8 cellular contexts compared by ENCODE assay signal in genomic region chr11:64319421-64319761, GRCh38. TPM values are rescaled to one million over a fixed set of nuclear protein-coding genes. Genes with fewer than 3 reads are reported as not detected.
DNase-seq lines count a peak whose midpoint lies in the region; ATAC-seq, FAIRE-seq and TF ChIP-seq lines count a peak whose summit lies in the region.

No MANE protein-coding gene starts in this region.

- H3K9me3 ChIP-seq in CD8-positive, alpha-beta memory T cell (ENCODE audit: low read length): no peaks in the 10 kb centered on the region
- no peaks in the 10 kb centered on the region for H3K9me3 ChIP-seq in NT2/D1 (ENCODE audit: insufficient read depth, low read length)
- H3K9me3 ChIP-seq in neuronal stem cell (replicated peaks in 1 of 2; ENCODE audit: control insufficient read depth in 2 of 2, insufficient read depth in 1 of 2, low read depth in 1 of 2, low read length in 2 of 2): peaks cover 0 to 2% of the 10 kb centered on the region in 2 donors
- H3K9me3 ChIP-seq in aorta (ENCODE audit: control insufficient read depth, low read length): no peaks in the 10 kb centered on the region

- peak overlapping the region; percentile 77 for H3K9ac ChIP-seq in NT2/D1 (ENCODE audit: insufficient read length, low read depth)
- no peak overlapping the region for H3K9ac ChIP-seq in neuronal stem cell (ENCODE audit: low read depth, low read length, poor library complexity)

- DNase-seq in CD8-positive, alpha-beta memory T cell: no peak
- DNase-seq in NT2/D1 (ENCODE audit: low read depth, low spot score) (no peak), dorsolateral prefrontal cortex (no peak), neuronal stem cell (ENCODE audit: low spot score) (no peak), aorta (no peak), HTR-8/SVneo (ENCODE audit: insufficient read length, low spot score) (no peak), D721Med (ENCODE audit: insufficient read length, low spot score) (no peak), NCI-H146 treated with DMSO at 0.1 percent for 48 hours (lab: John Stamatoyannopoulos, UW; ENCODE audit: unreplicated experiment) (no peak)

- H2BK5ac ChIP-seq in neuronal stem cell (ENCODE audit: low read length): no peak overlapping the region

- H2BK120ac ChIP-seq in neuronal stem cell (ENCODE audit: low read depth, low read length): no peak overlapping the region

- peaks cover 0 to 7% of the 10 kb centered on the region in 2 donors for H3K27me3 Mint-ChIP-seq in CD8-positive, alpha-beta memory T cell

- H3K79me1 ChIP-seq in neuronal stem cell (ENCODE audit: low read depth, low read length): peaks cover 21% of the 10 kb centered on the region

- peak overlapping the region; percentile 75 to 95 (median 83) for H3K4me3 Mint-ChIP-seq in CD8-positive, alpha-beta memory T cell

- H3K4me1 Mint-ChIP-seq in CD8-positive, alpha-beta memory T cell: peaks cover 26 to 41% (median 28%) of the 10 kb centered on the region in 3 donors

- FAIRE-seq in HTR-8/SVneo (lab: Jason Lieb, UNC): no peak
- no peak for FAIRE-seq in D721Med (lab: Jason Lieb, UNC)

- CTCF ChIA-PET in CD8-positive, alpha-beta memory T cell (lab: Charles Lee): no interaction called here

- no peak overlapping the region for H3K4ac ChIP-seq in neuronal stem cell (ENCODE audit: low read length)

- ATAC-seq in aorta (ENCODE audit: low FRiP score): no peak

- H4K8ac ChIP-seq in neuronal stem cell (ENCODE audit: low read depth, low read length): no peak overlapping the region

- no peaks in the 10 kb centered on the region for H3K36me3 ChIP-seq in CD8-positive, alpha-beta memory T cell (ENCODE audit: insufficient read depth, low read length)
- H3K36me3 ChIP-seq in NT2/D1 (ENCODE audit: insufficient read depth, insufficient read length, low read length) (peaks cover 67% of the 10 kb centered on the region), neuronal stem cell (replicated peaks in 1 of 2; ENCODE audit: control insufficient read depth in 2 of 2, insufficient read depth in 2 of 2, low read length in 2 of 2) (peaks cover 17 to 39% of the 10 kb centered on the region in 2 donors), aorta (ENCODE audit: control insufficient read depth in 1 of 2, insufficient read depth in 2 of 2, low read length in 1 of 2) (no peaks in the 10 kb centered on the region)

- no peaks in the 10 kb centered on the region for H3K9me3 Mint-ChIP-seq in CD8-positive, alpha-beta memory T cell

- no peak overlapping the region for H3K23ac ChIP-seq in neuronal stem cell (ENCODE audit: low read depth, low read length, poor library complexity)

- H2AK5ac ChIP-seq in neuronal stem cell (ENCODE audit: low read depth, low read length): peak overlapping the region; percentile 2

- H2AFZ ChIP-seq in neuronal stem cell (ENCODE audit: low read length): no peak overlapping the region

- no peak overlapping the region for H3K4me2 ChIP-seq in neuronal stem cell (ENCODE audit: insufficient read depth, low read length, poor library complexity, severe bottlenecking)

- intact Hi-C loops in dorsolateral prefrontal cortex (cut with DNase I): loop anchor here (2.0 to 10.0 kb wide), 4 partner anchors 35 to 325 kb away; partner anchors contain the start of gene RPS6KA4 (in 1 of the 2)
- intact Hi-C loops in aorta (cut with DNase I): loop anchor here in 1 of 2 donors (5.0 kb wide), 1 partner anchor 38 kb away; the partner anchor contains the start of gene RPS6KA4

- peaks cover 4 to 58% (median 4%) of the 10 kb centered on the region in 3 donors for H3K36me3 Mint-ChIP-seq in CD8-positive, alpha-beta memory T cell

- no peak overlapping the region for H4K91ac ChIP-seq in neuronal stem cell (ENCODE audit: low read depth, low read length, poor library complexity)

- H3K4me3 ChIP-seq in CD8-positive, alpha-beta memory T cell (ENCODE audit: low read length): no peak overlapping the region
- H3K4me3 ChIP-seq in NT2/D1 (ENCODE audit: insufficient read length, low read depth): peak overlapping the region; percentile 94
- H3K4me3 ChIP-seq in dorsolateral prefrontal cortex: peak overlapping the region in 53 of 59 donors; percentile 72 to 99 (median 93)
- H3K4me3 ChIP-seq in neuronal stem cell (ENCODE audit: low read length in 2 of 2): peak overlapping the region; percentile 63 to 72
- H3K4me3 ChIP-seq in aorta (ENCODE audit: low read length in 2 of 2): no peak overlapping the region

- no CpG with 5 or more reads among the region's 4 CpGs for WGBS in neuronal stem cell (ENCODE audit: extremely low coverage in 2 of 2, insufficient read length in 2 of 2, insufficient replicate concordance in 1 of 2), 2 donors
- whole genome bisulfite sequencing in aorta, 2 donors: 85 to 90% methylated on average over 4 of the region's 4 CpGs

- TF ChIP-seq CTCF in dorsolateral prefrontal cortex (IDR thresholded peaks at IDR 0.05 in 54 of 56, conservative IDR thresholded peaks at IDR 0.05 in 2 of 56; ENCODE audit: low read depth in 1 of 56, partially characterized antibody in 56 of 56) (no peak), D721Med (IDR thresholded peaks at IDR 0.05; ENCODE audit: insufficient read depth, missing control alignments) (no peak)

- H3K27ac ChIP-seq in CD8-positive, alpha-beta memory T cell (ENCODE audit: low read depth, low read length): peak overlapping the region; percentile 97
- H3K27ac ChIP-seq in dorsolateral prefrontal cortex: peak overlapping the region in 51 of 59 donors; percentile 1 to 100 (median 100)
- no peak overlapping the region for H3K27ac ChIP-seq in neuronal stem cell (replicated peaks; ENCODE audit: low read length)
- no peak overlapping the region for H3K27ac ChIP-seq in aorta (ENCODE audit: low read depth in 1 of 2, low read length in 2 of 2)

- no peaks in the 10 kb centered on the region for H3K27me3 ChIP-seq in CD8-positive, alpha-beta memory T cell (ENCODE audit: insufficient read depth, low read length, poor library complexity, severe bottlenecking)
- H3K27me3 ChIP-seq in NT2/D1 (ENCODE audit: insufficient read depth, insufficient read length): no peaks in the 10 kb centered on the region
- H3K27me3 ChIP-seq in dorsolateral prefrontal cortex: no peaks in the 10 kb centered on the region
- H3K27me3 ChIP-seq in neuronal stem cell (ENCODE audit: control insufficient read depth in 3 of 3, insufficient read depth in 3 of 3, low read depth in 1 of 3, low read length in 3 of 3): no peaks in the 10 kb centered on the region
- no peaks in the 10 kb centered on the region for H3K27me3 ChIP-seq in aorta (ENCODE audit: control insufficient read depth in 1 of 2, insufficient read depth in 2 of 2, low read length in 1 of 2)

- peak overlapping the region in 7 of 8 donors; percentile 67 to 100 (median 99) for H3K27ac Mint-ChIP-seq in CD8-positive, alpha-beta memory T cell

- POLR2A ChIA-PET in CD8-positive, alpha-beta memory T cell (lab: Charles Lee): interaction anchor here (3.4 kb wide), 1 partner anchor 49 kb away, joined by 33 read pairs; no protein-coding TSS in a partner anchor

- H2BK15ac ChIP-seq in neuronal stem cell (ENCODE audit: low read length): no peak overlapping the region

- H3K18ac ChIP-seq in neuronal stem cell (ENCODE audit: low read length): no peak overlapping the region

- H2BK12ac ChIP-seq in neuronal stem cell (ENCODE audit: low read length): no peak overlapping the region

- H3K14ac ChIP-seq in neuronal stem cell (ENCODE audit: low read length): no peak overlapping the region

- H3K4me1 ChIP-seq in CD8-positive, alpha-beta memory T cell (ENCODE audit: insufficient read depth, low read length): peaks cover 14% of the 10 kb centered on the region
- H3K4me1 ChIP-seq in NT2/D1 (ENCODE audit: insufficient read depth, insufficient read length) (peaks cover 38% of the 10 kb centered on the region), neuronal stem cell (ENCODE audit: control insufficient read depth in 2 of 2, insufficient read depth in 1 of 2, low read depth in 1 of 2, low read length in 2 of 2) (peaks cover 9 to 16% of the 10 kb centered on the region in 2 donors), aorta (ENCODE audit: control insufficient read depth in 1 of 2, insufficient read depth in 2 of 2, low read length in 2 of 2) (no peaks in the 10 kb centered on the region)

RNA-seq across cellular contexts. Expression of gene PRDX5, which starts 1.5 kb away (rescaled TPM):
- total RNA-seq in CD8-positive, alpha-beta memory T cell: 100 to 1,000 TPM; 114 to 126 TPM
- 170 TPM for polyA plus RNA-seq in CD8-positive, alpha-beta memory T cell
- 100 to 1,000 TPM; 101 to 340 (median 208) TPM for total RNA-seq in dorsolateral prefrontal cortex
- 142 TPM for polyA plus RNA-seq in neuronal stem cell (2013, experiment 1 of 2)
- 136 TPM for polyA plus RNA-seq in neuronal stem cell (2013, experiment 2 of 2)
- 10 to 100 TPM; 69.9 to 95.7 TPM for total RNA-seq in aorta
- polyA plus RNA-seq in aorta: 100 to 1,000 TPM; 188 to 316 TPM

RNA-seq across cellular contexts. Expression of gene TRMT112, which starts 2.0 kb away (rescaled TPM):
- 100 to 1,000 TPM; 327 to 332 TPM for total RNA-seq in CD8-positive, alpha-beta memory T cell
- polyA plus RNA-seq in CD8-positive, alpha-beta memory T cell: 467 TPM
- total RNA-seq in dorsolateral prefrontal cortex (100 to 1,000 TPM in 110 of 120 experiments, 10 to 100 TPM in 10; 72.8 to 158 (median 122) TPM), aorta (100 to 1,000 TPM; 139 TPM)
- polyA plus RNA-seq in neuronal stem cell (2013, experiment 1 of 2): 529 TPM
- 505 TPM for polyA plus RNA-seq in neuronal stem cell (2013, experiment 2 of 2)
- polyA plus RNA-seq in aorta: 100 to 1,000 TPM; 207 to 270 TPM

RNA-seq across cellular contexts. Expression of gene ESRRA, which starts 14.1 kb away (rescaled TPM):
- 10 to 100 TPM; 52.2 to 54.3 TPM for total RNA-seq in CD8-positive, alpha-beta memory T cell
- 11.9 TPM for polyA plus RNA-seq in CD8-positive, alpha-beta memory T cell
- 10 to 100 TPM; 20.7 to 65.0 (median 36.4) TPM for total RNA-seq in dorsolateral prefrontal cortex
- polyA plus RNA-seq in neuronal stem cell (2013, experiment 1 of 2): 5.3 TPM
- polyA plus RNA-seq in neuronal stem cell (2013, experiment 2 of 2): 5.6 TPM
- 10 to 100 TPM; 25.9 to 27.6 TPM for total RNA-seq in aorta
- polyA plus RNA-seq in aorta: 10 to 100 TPM; 32.3 to 54.7 TPM

RNA-seq across cellular contexts. Expression of gene CATSPERZ, which starts 19.2 kb away (rescaled TPM):
- total RNA-seq in CD8-positive, alpha-beta memory T cell: not detected
- not detected for polyA plus RNA-seq in CD8-positive, alpha-beta memory T cell
- 1 to 10 TPM in 115 of 120 experiments, under 1 TPM in 3, not detected in 2; 0.69 to 9.3 (median 3.0) TPM for total RNA-seq in dorsolateral prefrontal cortex
- polyA plus RNA-seq in neuronal stem cell (2013, experiment 1 of 2): not detected
- polyA plus RNA-seq in neuronal stem cell (2013, experiment 2 of 2): 0.17 TPM
- not detected for total RNA-seq in aorta
- not detected for polyA plus RNA-seq in aorta

RNA-seq across cellular contexts. Expression of gene CCDC88B, which starts 20.6 kb away (rescaled TPM):
- 100 to 1,000 TPM; 101 to 105 TPM for total RNA-seq in CD8-positive, alpha-beta memory T cell
- polyA plus RNA-seq in CD8-positive, alpha-beta memory T cell: 45.6 TPM
- total RNA-seq in dorsolateral prefrontal cortex: 10 to 100 TPM in 97 of 120 experiments, 1 to 10 TPM in 23; 7.7 to 30.7 (median 13.8) TPM
- polyA plus RNA-seq in neuronal stem cell (2013, experiment 1 of 2): 4.0 TPM
- polyA plus RNA-seq in neuronal stem cell (2013, experiment 2 of 2): 4.5 TPM
- total RNA-seq in aorta: 10 to 100 TPM in 1 of 2 donors, 1 to 10 TPM in 1; 7.4 to 19.0 TPM
- polyA plus RNA-seq in aorta: 10 to 100 TPM; 13.4 to 28.5 TPM

Comparison
In these comparisons a context has a peak if more than half of its experiments do, and no peak if none do; other contexts are left out.
1. H3K27ac ChIP-seq: peak in CD8-positive, alpha-beta memory T cell (single experiment) and dorsolateral prefrontal cortex (51 of 59); none in neuronal stem cell (single experiment) and aorta (0 of 2).
2. H3K4me3 ChIP-seq: peak in NT2/D1 (single experiment), dorsolateral prefrontal cortex (53 of 59) and neuronal stem cell (2 of 2); none in CD8-positive, alpha-beta memory T cell (single experiment) and aorta (0 of 2).